15 cellular contexts compared by ENCODE assay signal in genomic region chr2:65536596-65536995, GRCh38.
A peak's percentile ranks its signal among the peaks of the same experiment; 100 is the strongest.
DNase-seq lines count a peak whose midpoint lies in the region; ATAC-seq and TF ChIP-seq lines count a peak whose summit lies in the region.
"Had no signal": no experiment of that assay in that cellular context is flagged by ENCODE, and none has a peak within 500 bp of the region (broad histone marks: within the 10 kb centered on the region; RNA-seq: fewer than 3 reads in every experiment).

No MANE protein-coding gene starts in this region.

- peaks cover 17 to 23% of the 10 kb centered on the region in 2 donors for H3K4me1 Mint-ChIP-seq in stimulated activated naive B cell treated with anti-CD40 and anti-IgM and Interleukin-4, amounts not matched to agents 10 μg/mL and 1 μg/mL and 100 μg/mL, for 72 hours
- H3K4me1 Mint-ChIP-seq: activated naive CD8-positive, alpha-beta T cell treated with anti-CD3 and anti-CD28 coated beads, Interleukin-2, amount 10 ng/mL, durations not matched to agents 7 days and 5 days had no signal

- no peaks in the 10 kb centered on the region for H3K36me3 Mint-ChIP-seq in activated naive CD4-positive, alpha-beta T cell treated with anti-CD3 and anti-CD28 coated beads, Interleukin-2, amount 50 U/mL, for 72 hours
- H3K36me3 Mint-ChIP-seq in stimulated activated naive B cell treated with anti-CD40 and anti-IgM and Interleukin-4, amounts not matched to agents 10 μg/mL and 1 μg/mL and 100 μg/mL, for 72 hours = peaks cover 0 to 6% of the 10 kb centered on the region in 2 donors
- H3K36me3 Mint-ChIP-seq: activated naive CD8-positive, alpha-beta T cell treated with anti-CD3 and anti-CD28 coated beads, Interleukin-2, amount 10 ng/mL, durations not matched to agents 7 days and 5 days had no signal

- H3K4me3 Mint-ChIP-seq in stimulated activated naive B cell treated with anti-CD40 and anti-IgM and Interleukin-4, amounts not matched to agents 10 μg/mL and 1 μg/mL and 100 μg/mL, for 72 hours = peak overlapping the region; percentile 14 to 55
- H3K4me3 Mint-ChIP-seq: activated CD8-positive, alpha-beta T cell treated with anti-CD3 and anti-CD28 coated beads for 36 hours; activated naive CD8-positive, alpha-beta T cell treated with anti-CD3 and anti-CD28 coated beads, Interleukin-2, amount 10 ng/mL, durations not matched to agents 7 days and 5 days; dendritic cell treated with granulocyte-macrophage colony-stimulating factor and Interleukin-4, amounts not matched to agents 40 ng/mL and 50 ng/mL, for 4 days had no signal

- H3K9me3 Mint-ChIP-seq in activated naive CD4-positive, alpha-beta T cell treated with anti-CD3 and anti-CD28 coated beads, Interleukin-2, amount 50 U/mL, for 72 hours = no peaks in the 10 kb centered on the region
- no peaks in the 10 kb centered on the region for H3K9me3 Mint-ChIP-seq in stimulated activated naive B cell treated with anti-CD40 and anti-IgM and Interleukin-4, amounts not matched to agents 10 μg/mL and 1 μg/mL and 100 μg/mL, for 72 hours
- H3K9me3 Mint-ChIP-seq: activated CD8-positive, alpha-beta T cell treated with anti-CD3 and anti-CD28 coated beads for 36 hours; activated naive CD8-positive, alpha-beta T cell treated with anti-CD3 and anti-CD28 coated beads, Interleukin-2, amount 10 ng/mL, durations not matched to agents 7 days and 5 days; dendritic cell treated with granulocyte-macrophage colony-stimulating factor and Interleukin-4, amounts not matched to agents 40 ng/mL and 50 ng/mL, for 4 days had no signal

- peaks cover 2 to 9% of the 10 kb centered on the region in 2 donors for H3K27me3 Mint-ChIP-seq in stimulated activated naive B cell treated with anti-CD40 and anti-IgM and Interleukin-4, amounts not matched to agents 10 μg/mL and 1 μg/mL and 100 μg/mL, for 72 hours

- no peak overlapping the region for H3K27ac Mint-ChIP-seq in activated naive CD4-positive, alpha-beta T cell treated with anti-CD3 and anti-CD28 coated beads, Interleukin-2, amount 50 U/mL, for 72 hours
- H3K27ac Mint-ChIP-seq in stimulated activated naive B cell treated with anti-CD40 and anti-IgM and Interleukin-4, amounts not matched to agents 10 μg/mL and 1 μg/mL and 100 μg/mL, for 72 hours = peak overlapping the region; percentile 76
- H3K27ac Mint-ChIP-seq: activated CD8-positive, alpha-beta T cell treated with anti-CD3 and anti-CD28 coated beads for 36 hours; activated naive CD8-positive, alpha-beta T cell treated with anti-CD3 and anti-CD28 coated beads, Interleukin-2, amount 10 ng/mL, durations not matched to agents 7 days and 5 days; dendritic cell treated with granulocyte-macrophage colony-stimulating factor and Interleukin-4, amounts not matched to agents 40 ng/mL and 50 ng/mL, for 4 days had no signal

- TF ChIP-seq CTCF in foreskin fibroblast (IDR thresholded peaks at IDR 0.05; ENCODE audit: low read depth, low read length) = no peak

- no peak overlapping the region for H3K4me3 ChIP-seq in foreskin fibroblast (ENCODE audit: low read depth in 1 of 2, low read length in 2 of 2)
- H3K4me3 ChIP-seq: A549 had no signal

- no peak for DNase-seq in activated naive CD4-positive, alpha-beta T cell treated with anti-CD3 and anti-CD28 coated beads, Interleukin-2, amount 50 U/mL, for 72 hours (ENCODE audit: low spot score in 2 of 2)
- DNase-seq in activated naive CD4-positive, alpha-beta T cell treated with Interleukin-2 at 50 U/mL for 16 hours = no peak
- peak; percentile 13 for DNase-seq in stimulated activated naive B cell treated with anti-CD40 and anti-IgM and Interleukin-4, amounts not matched to agents 10 μg/mL and 1 μg/mL and 100 μg/mL, for 72 hours
- DNase-seq in ureter (ENCODE audit: low spot score) = no peak
- DNase-seq in foreskin fibroblast = no peak
- DNase-seq in stimulated activated CD4-positive, alpha-beta T cell treated with anti-CD3 and anti-CD28 coated beads, Interleukin-4, amount 100 ng/mL, for 24 hours = no peak
- DNase-seq: activated CD8-positive, alpha-beta T cell treated with anti-CD3 and anti-CD28 coated beads for 36 hours; activated naive CD8-positive, alpha-beta T cell treated with anti-CD3 and anti-CD28 coated beads, Interleukin-2, amount 10 ng/mL, durations not matched to agents 7 days and 5 days; NCI-H1436 treated with DMSO at 0.1 percent for 48 hours; nucleus accumbens had no signal

- peak; percentile 59 to 75 for ATAC-seq in activated naive CD4-positive, alpha-beta T cell treated with anti-CD3 and anti-CD28 coated beads, Interleukin-2, amount 50 U/mL, for 72 hours
- ATAC-seq in GM21723 (IDR thresholded peaks at IDR 0.05; ENCODE audit: unreplicated experiment) = peak; percentile 91
- ATAC-seq in HG03103 (IDR thresholded peaks at IDR 0.05; ENCODE audit: low read depth, unreplicated experiment) = peak; percentile 78
- ATAC-seq in stimulated activated naive B cell treated with anti-CD40 and anti-IgM and Interleukin-4, amounts not matched to agents 10 μg/mL and 1 μg/mL and 100 μg/mL, for 72 hours (replicated peaks) = peak; percentile 93 to 97
- ATAC-seq: A549; activated CD8-positive, alpha-beta T cell treated with anti-CD3 and anti-CD28 coated beads for 36 hours; left lobe of liver had no signal
